ENCODE assay signal across 24 cellular contexts in the genomic region with DNA sequence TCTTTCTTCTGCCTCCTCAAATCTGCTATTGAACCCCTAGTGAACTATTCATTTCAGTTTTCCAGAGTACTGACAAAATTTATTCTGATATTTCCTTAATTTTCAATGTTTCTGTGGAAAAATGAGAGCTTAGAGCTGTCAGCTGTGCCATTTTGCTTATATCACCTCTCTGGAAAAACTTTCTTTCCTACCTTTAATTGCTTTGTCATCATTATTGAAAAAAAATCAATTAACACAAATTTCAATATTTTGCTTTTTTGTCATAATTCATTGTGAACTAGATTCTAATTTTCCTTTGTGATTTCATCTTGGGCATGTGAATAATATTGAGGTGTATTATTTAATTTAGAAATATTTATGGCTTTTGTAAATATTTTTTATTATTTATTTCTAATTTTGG.
DNase-seq lines count a peak whose midpoint lies in the region; ATAC-seq, FAIRE-seq and TF ChIP-seq lines count a peak whose summit lies in the region.
"Had no signal": no experiment of that assay in that cellular context is flagged by ENCODE, and none has a peak within 500 bp of the region (broad histone marks: within the 10 kb centered on the region; RNA-seq: fewer than 3 reads in every experiment).

No MANE protein-coding gene starts in this region.

- BruUV-seq in K562 (replicated peaks; lab: Mats Ljungman, UMichigan) = no TSS peak

- no peak overlapping the region for H3K4me2 ChIP-seq in A549
- H3K4me2 ChIP-seq in K562 (ENCODE audit: insufficient read depth, low read length) = no peak overlapping the region
- H3K4me2 ChIP-seq: BLaER1 treated with 17β-estradiol and CSF1 and Interleukin-3, amounts not matched to agents 10 nM and 100 nM had no signal

- in situ Hi-C loops in K562 (cut with MboI) = no loop called here

- H3K36me3 Mint-ChIP-seq in glutamatergic neuron (ENCODE audit: unreplicated experiment) = no peaks in the 10 kb centered on the region
- H3K36me3 Mint-ChIP-seq: CD8-positive, alpha-beta T cell had no signal

- no peak overlapping the region for H3K27ac ChIP-seq in A549
- no peak overlapping the region for H3K27ac ChIP-seq in K562 (ENCODE audit: extremely low read depth, low read depth, low read length)
- H3K27ac ChIP-seq: BLaER1 treated with 17β-estradiol and CSF1 and Interleukin-3, amounts not matched to agents 10 nM and 100 nM; C4-2B had no signal

- H3K4me3 Mint-ChIP-seq in glutamatergic neuron (ENCODE audit: unreplicated experiment) = no peak overlapping the region
- H3K4me3 Mint-ChIP-seq: B cell; CD4-positive, alpha-beta T cell; CD8-positive, alpha-beta T cell had no signal

- TF ChIP-seq POLR2A in A549 (IDR thresholded peaks at IDR 0.05; ENCODE audit: low read length) (no peak), K562 (conservative IDR thresholded peaks at IDR 0.05) (no peak), erythroblast (IDR thresholded peaks at IDR 0.05; ENCODE audit: low read length) (no peak)

- H4K20me1 ChIP-seq in K562 (replicated peaks; ENCODE audit: control insufficient read depth, insufficient read depth, low read length) = no peaks in the 10 kb centered on the region
- H4K20me1 ChIP-seq: BLaER1 treated with 17β-estradiol and CSF1 and Interleukin-3, amounts not matched to agents 10 nM and 100 nM had no signal

- H3K9me3 Mint-ChIP-seq in glutamatergic neuron (ENCODE audit: unreplicated experiment) = no peaks in the 10 kb centered on the region

- TF ChIP-seq RAD21 in A549 (conservative IDR thresholded peaks at IDR 0.05 in 1 of 2, IDR thresholded peaks at IDR 0.05 in 1 of 2) = no peak
- TF ChIP-seq RAD21 in K562 (CRISPR knock-in tag; conservative IDR thresholded peaks at IDR 0.05 in 1 of 2, IDR thresholded peaks at IDR 0.05 in 1 of 2) = no peak

- TF ChIP-seq EP300 in A549 (IDR thresholded peaks at IDR 0.05) = no peak
- no peak for TF ChIP-seq EP300 in K562 (IDR thresholded peaks at IDR 0.05; ENCODE audit: low read length)

- no peak overlapping the region for H3K27ac Mint-ChIP-seq in glutamatergic neuron (ENCODE audit: unreplicated experiment)
- H3K27ac Mint-ChIP-seq: B cell; CD4-positive, alpha-beta T cell; CD8-positive, alpha-beta T cell had no signal

- no peak for TF ChIP-seq CTCF in A549 (IDR thresholded peaks at IDR 0.05)
- TF ChIP-seq CTCF in K562 (IDR thresholded peaks at IDR 0.05 in 2 of 3, conservative IDR thresholded peaks at IDR 0.05 in 1 of 3; ENCODE audit: insufficient read depth in 2 of 3, low read depth in 1 of 3, low read length in 3 of 3) = no peak
- TF ChIP-seq CTCF in glutamatergic neuron (IDR thresholded peaks at IDR 0.05; ENCODE audit: partially characterized antibody, unreplicated experiment) = no peak

- H3K9ac ChIP-seq in K562 (ENCODE audit: insufficient read depth in 1 of 2, low read depth in 2 of 2, low read length in 2 of 2) = no peak overlapping the region
- H3K9ac ChIP-seq: BLaER1 treated with 17β-estradiol and CSF1 and Interleukin-3, amounts not matched to agents 10 nM and 100 nM had no signal

- H3K4me3 ChIP-seq in A549 (no peak overlapping the region), K562 (no peak overlapping the region)
- H3K4me3 ChIP-seq: BLaER1 treated with 17β-estradiol and CSF1 and Interleukin-3, amounts not matched to agents 10 nM and 100 nM; GM12878 had no signal

- no peaks in the 10 kb centered on the region for H3K79me2 ChIP-seq in K562 (ENCODE audit: control insufficient read depth, insufficient read depth, low read length)

- H3K9me1 ChIP-seq in K562 (ENCODE audit: control insufficient read depth, insufficient read depth, low read length) = no peaks in the 10 kb centered on the region

- CTCF ChIA-PET in A549 (lab: Yijun Ruan, JAX) (no interaction called here), K562 (lab: Yijun Ruan, JAX; ENCODE audit: low intra/inter-chr PET ratio) (no interaction called here)

- no peaks in the 10 kb centered on the region for H3K4me1 ChIP-seq in A549
- no peaks in the 10 kb centered on the region for H3K4me1 ChIP-seq in K562 (replicated peaks in 1 of 2; ENCODE audit: control insufficient read depth in 2 of 2, insufficient read depth in 2 of 2, low read length in 2 of 2)
- H3K4me1 ChIP-seq: BLaER1 treated with 17β-estradiol and CSF1 and Interleukin-3, amounts not matched to agents 10 nM and 100 nM; Caco-2 had no signal

- H3K36me3 ChIP-seq in K562 (ENCODE audit: control insufficient read depth, insufficient read depth, low read length) = no peaks in the 10 kb centered on the region
- H3K36me3 ChIP-seq: BLaER1 treated with 17β-estradiol and CSF1 and Interleukin-3, amounts not matched to agents 10 nM and 100 nM had no signal

- intact Hi-C loops in K562 (cut with micrococcal nuclease) = no loop called here

- H3K4me1 Mint-ChIP-seq in glutamatergic neuron (ENCODE audit: low read depth, unreplicated experiment) = no peaks in the 10 kb centered on the region
- H3K4me1 Mint-ChIP-seq: B cell had no signal

- DNase-seq in A549 (ENCODE audit: low read depth in 1 of 2, low spot score in 1 of 2) = no peak
- DNase-seq in K562 (ENCODE audit: extremely low read depth in 1 of 4, low spot score in 3 of 4) = no peak
- no peak for DNase-seq in superior temporal gyrus (ENCODE audit: extremely low spot score)
- DNase-seq in erythroblast (lab: John Stamatoyannopoulos, UW) = no peak
- no peak for DNase-seq in glutamatergic neuron
- DNase-seq: 8988T; AML-193; Caco-2; Calu3; CD4-positive, alpha-beta T cell; CD8-positive, alpha-beta T cell; DMS79 treated with DMSO at 0.1 percent for 48 hours; GDM1 had no signal

- no peaks in the 10 kb centered on the region for H3K27me3 ChIP-seq in K562 (ENCODE audit: control insufficient read depth in 2 of 2, insufficient read depth in 2 of 2, low read length in 2 of 2)
- H3K27me3 ChIP-seq: BLaER1 treated with 17β-estradiol and CSF1 and Interleukin-3, amounts not matched to agents 10 nM and 100 nM had no signal

- H3K27me3 Mint-ChIP-seq in glutamatergic neuron (ENCODE audit: unreplicated experiment) = no peaks in the 10 kb centered on the region

- no peak overlapping the region for H2AFZ ChIP-seq in K562 (ENCODE audit: low read depth, low read length)

- POLR2A ChIA-PET in A549 (lab: Yijun Ruan, JAX) = no interaction called here
- POLR2A ChIA-PET in K562 (lab: Yijun Ruan, JAX) = no interaction called here

- FAIRE-seq in A549 (lab: Jason Lieb, UNC) (no peak), G401.6 (lab: Jason Lieb, UNC) (peak; percentile 30), K562 (lab: Jason Lieb, UNC) (no peak), islet of Langerhans (lab: Jason Lieb, UNC) (peak; percentile 76)
- FAIRE-seq: A204.1, D721Med, GM12878, GM12892, GM18507 had no signal

- H3K9me3 ChIP-seq in A549 = no peaks in the 10 kb centered on the region
- H3K9me3 ChIP-seq in K562 (replicated peaks; ENCODE audit: control insufficient read depth, insufficient read depth, low read depth, low read length) = no peaks in the 10 kb centered on the region
- H3K9me3 ChIP-seq: Caco-2 had no signal

- ATAC-seq in A549 (no peak), K562 (no peak), HG03439 (IDR thresholded peaks at IDR 0.05; ENCODE audit: unreplicated experiment) (no peak)
- ATAC-seq: CD8-positive, alpha-beta T cell; GM12878 had no signal

TF ChIP-seq in A549, 52 proteins besides CTCF, POLR2A, EP300 and RAD21 (continues in another document):
- TF ChIP-seq MAFK (IDR thresholded peaks at IDR 0.05; ENCODE audit: partially characterized antibody) = peak; percentile 57

TF ChIP-seq in K562, 482 proteins besides CTCF, POLR2A, EP300 and RAD21:
- TF ChIP-seq MAFG (tag; conservative IDR thresholded peaks at IDR 0.05) (peak; percentile 64; the same call in 1 of the 2 replicates), ZNF316 (IDR thresholded peaks at IDR 0.05) (peak; percentile 86), C11orf30 (IDR thresholded peaks at IDR 0.05; ENCODE audit: low read depth) (peak; percentile 66), ZNF143 (CRISPR knock-in tag; IDR thresholded peaks at IDR 0.05) (no peak), MAFK (IDR thresholded peaks at IDR 0.05; ENCODE audit: low read length) (peak; percentile 66; the same call in 1 of the 2 replicates), MAFF (IDR thresholded peaks at IDR 0.05; ENCODE audit: low read length) (peak; percentile 78)

Comparison
In these comparisons a context has a peak if more than half of its experiments do, and no peak if none do; other contexts are left out.
1. Of the 35 proteins assayed by ChIP-seq in both K562 and A549: peak only in K562: none; only in A549: none; in both: MAFK; in neither: 34.